ENCODE assay signal across 8 cellular contexts in genomic region chr2:61426267-61426897, GRCh38. TPM values are rescaled to one million over a fixed set of nuclear protein-coding genes. Genes with fewer than 3 reads are reported as not detected.
DNase-seq lines count a peak whose midpoint lies in the region; ATAC-seq lines count a peak whose summit lies in the region.

No MANE protein-coding gene starts in this region.

- intact Hi-C loops in posterior cingulate gyrus (cut with DNase I) = no loop called here

- peaks cover 31 to 54% (median 39%) of the 10 kb centered on the region in 10 experiments for H3K4me1 ChIP-seq in BLaER1 treated with 17β-estradiol and CSF1 and Interleukin-3, amounts not matched to agents 10 nM and 100 nM

- no peaks in the 10 kb centered on the region for H3K9me3 Mint-ChIP-seq in activated naive CD4-positive, alpha-beta T cell treated with anti-CD3 and anti-CD28 coated beads, Interleukin-2, amount 50 U/mL, for 72 hours

- H3K4me3 ChIP-seq in BLaER1 treated with 17β-estradiol and CSF1 and Interleukin-3, amounts not matched to agents 10 nM and 100 nM = no peak overlapping the region

- DNase-seq in SKM-1 treated with dmso at 0.1 percent for 144 hours (lab: John Stamatoyannopoulos, UW; ENCODE audit: unreplicated experiment) = peak; percentile 73
- DNase-seq in activated naive CD4-positive, alpha-beta T cell treated with anti-CD3 and anti-CD28 coated beads, Interleukin-2, amount 50 U/mL, for 72 hours (ENCODE audit: low spot score in 2 of 2) = peak; percentile 64 to 72
- DNase-seq in iPS-NIHi7 (ENCODE audit: extremely low spot score) = peak; percentile 84
- DNase-seq in stimulated activated CD8-positive, alpha-beta memory T cell treated with anti-CD3 and anti-CD28 coated beads, Interleukin-12 subunit alpha, Interleukin-12 subunit beta, amount 100 ng/mL, for 1 hour (ENCODE audit: low read depth) = peak; percentile 54
- no peak for DNase-seq in posterior cingulate gyrus

- H3K27ac ChIP-seq in BLaER1 treated with 17β-estradiol and CSF1 and Interleukin-3, amounts not matched to agents 10 nM and 100 nM = peak overlapping the region in 6 of 11 experiments; percentile 10 to 35 (median 24); a peak in 6 of 22 replicates

- H3K36me3 ChIP-seq in BLaER1 treated with 17β-estradiol and CSF1 and Interleukin-3, amounts not matched to agents 10 nM and 100 nM = peaks cover 0 to 38% (median 16%) of the 10 kb centered on the region in 11 experiments; a peak in 13 of 22 replicates

- peaks cover 95 to 100% (median 100%) of the 10 kb centered on the region in 11 experiments for H4K20me1 ChIP-seq in BLaER1 treated with 17β-estradiol and CSF1 and Interleukin-3, amounts not matched to agents 10 nM and 100 nM

- no peaks in the 10 kb centered on the region for H3K27me3 ChIP-seq in BLaER1 treated with 17β-estradiol and CSF1 and Interleukin-3, amounts not matched to agents 10 nM and 100 nM

- peak overlapping the region; percentile 25 to 45 for H3K27ac Mint-ChIP-seq in activated naive CD4-positive, alpha-beta T cell treated with anti-CD3 and anti-CD28 coated beads, Interleukin-2, amount 50 U/mL, for 72 hours

- ATAC-seq in GM19043 (IDR thresholded peaks at IDR 0.05; ENCODE audit: low read depth, unreplicated experiment) = peak; percentile 70
- peak; percentile 70 for ATAC-seq in HG03342 (IDR thresholded peaks at IDR 0.05; ENCODE audit: unreplicated experiment)
- peak; percentile 89 to 94 for ATAC-seq in activated naive CD4-positive, alpha-beta T cell treated with anti-CD3 and anti-CD28 coated beads, Interleukin-2, amount 50 U/mL, for 72 hours

- no peaks in the 10 kb centered on the region for H3K36me3 Mint-ChIP-seq in activated naive CD4-positive, alpha-beta T cell treated with anti-CD3 and anti-CD28 coated beads, Interleukin-2, amount 50 U/mL, for 72 hours

- H3K9ac ChIP-seq in BLaER1 treated with 17β-estradiol and CSF1 and Interleukin-3, amounts not matched to agents 10 nM and 100 nM = peak overlapping the region in 4 of 11 experiments; percentile 21 to 35 (median 30); a peak in 2 of 22 replicates

- H3K4me2 ChIP-seq in BLaER1 treated with 17β-estradiol and CSF1 and Interleukin-3, amounts not matched to agents 10 nM and 100 nM = peak overlapping the region; percentile 49 to 73 (median 63)

- peaks cover 0 to 8% (median 0%) of the 10 kb centered on the region in 11 experiments; a peak in 4 of 22 replicates for H3K9me3 ChIP-seq in BLaER1 treated with 17β-estradiol and CSF1 and Interleukin-3, amounts not matched to agents 10 nM and 100 nM (replicated peaks in 1 of 11)

RNA-seq across cellular contexts. Expression of gene USP34, which starts 44.5 kb away (rescaled TPM):
- 100 to 1,000 TPM; 111 to 126 TPM for total RNA-seq in activated naive CD4-positive, alpha-beta T cell treated with anti-CD3 and anti-CD28 coated beads, Interleukin-2, amount 50 U/mL, for 72 hours

Comparison
In these comparisons a context has a peak if more than half of its experiments do, and no peak if none do; other contexts are left out.
1. DNase-seq: peak in SKM-1 treated with dmso at 0.1 percent for 144 hours (single experiment), activated naive CD4-positive, alpha-beta T cell treated with anti-CD3 and anti-CD28 coated beads, Interleukin-2, amount 50 U/mL, for 72 hours (2 of 2), iPS-NIHi7 (single experiment) and stimulated activated CD8-positive, alpha-beta memory T cell treated with anti-CD3 and anti-CD28 coated beads, Interleukin-12 subunit alpha, Interleukin-12 subunit beta, amount 100 ng/mL, for 1 hour (single experiment); none in posterior cingulate gyrus (0 of 10).
2. Peak in every context shown above with its lines, with median percentiles within 50 percentile points of each other: ATAC-seq.